In the genomic region with DNA sequence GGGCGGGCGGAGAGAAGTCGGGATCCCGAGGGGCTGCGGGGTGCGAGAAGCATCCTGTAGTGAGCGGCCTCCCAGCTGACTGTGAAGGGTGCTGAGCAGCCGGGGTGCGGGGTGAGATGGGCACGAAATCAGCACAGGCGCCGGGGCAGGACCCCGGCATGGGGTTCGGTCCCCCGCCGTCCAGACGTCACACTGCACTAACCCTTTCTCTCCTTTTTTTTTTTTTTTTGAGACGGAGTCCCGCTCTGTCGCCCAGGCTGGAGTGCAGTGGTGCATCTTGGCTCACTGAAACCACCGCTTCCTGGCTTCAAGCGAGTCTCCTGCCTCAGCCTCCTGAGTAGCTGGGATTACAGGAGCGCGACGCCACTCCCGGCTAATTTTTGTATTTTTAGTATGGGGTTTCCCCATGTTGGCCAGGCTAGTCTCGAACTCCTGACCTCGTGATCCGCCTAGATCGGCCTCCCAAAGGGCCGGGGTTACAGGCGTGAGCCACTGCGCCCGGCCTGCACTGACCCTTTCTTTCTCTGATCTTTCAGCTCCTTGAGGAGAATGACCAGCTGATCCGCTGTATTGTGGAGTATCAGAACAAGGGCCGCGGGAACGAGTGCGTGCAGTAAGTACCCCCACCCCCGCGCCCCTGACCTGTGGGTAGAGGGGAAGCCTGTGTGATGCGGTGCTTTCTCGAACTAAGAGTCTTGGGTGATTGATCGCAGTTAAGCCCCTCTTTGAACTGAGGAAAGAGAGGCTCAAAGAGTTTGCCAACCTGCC, we compare ENCODE assay signal across 8 cellular contexts.
DNase-seq lines count a peak whose midpoint lies in the region; ATAC-seq lines count a peak whose summit lies in the region.

No MANE protein-coding gene starts in this region.

- H3K27me3 ChIP-seq in iPS-20b (ENCODE audit: insufficient read depth, low read length), result no peaks in the 10 kb centered on the region

- ATAC-seq in stimulated activated naive CD8-positive, alpha-beta T cell treated with anti-CD3 and anti-CD28 coated beads, Interleukin-15, amount 100 ng/mL, for 72 hours, result no peak
- no peak for ATAC-seq in HG02973 (IDR thresholded peaks at IDR 0.05; ENCODE audit: unreplicated experiment)

- H3K4me3 Mint-ChIP-seq in activated naive CD4-positive, alpha-beta T cell treated with anti-CD3 and anti-CD28 coated beads, Interleukin-2, amount 10 ng/mL, durations not matched to agents 7 days and 5 days, result peak overlapping the region; percentile 98
- peak overlapping the region; percentile 87 to 90 for H3K4me3 Mint-ChIP-seq in stimulated activated naive CD8-positive, alpha-beta T cell treated with anti-CD3 and anti-CD28 coated beads, Interleukin-15, amount 100 ng/mL, for 72 hours

- no peaks in the 10 kb centered on the region for H3K9me3 ChIP-seq in iPS-20b (ENCODE audit: insufficient read depth, low read depth, low read length)

- CTCF ChIA-PET in activated naive CD4-positive, alpha-beta T cell treated with anti-CD3 and anti-CD28 coated beads, Interleukin-2, amount 10 ng/mL, durations not matched to agents 7 days and 5 days (lab: Charles Lee), result interaction anchor here (0.8 to 2.0 kb wide), 3 partner anchors 8 to 19 kb away, joined by 3 to 14 read pairs (median 3); partner anchors contain the start of gene NKTR

- DNase-seq in activated naive CD4-positive, alpha-beta T cell treated with Interleukin-2 at 50 U/mL for 16 hours, result peak; percentile 14
- no peak for DNase-seq in activated naive CD4-positive, alpha-beta T cell (lab: John Stamatoyannopoulos, UW)
- peak; percentile 27 for DNase-seq in activated naive CD4-positive, alpha-beta T cell treated with anti-CD3 and anti-CD28 coated beads, Interleukin-2, amount 10 ng/mL, durations not matched to agents 7 days and 5 days
- peak in 1 of 2 donors; percentile 17 for DNase-seq in stimulated activated naive CD8-positive, alpha-beta T cell treated with anti-CD3 and anti-CD28 coated beads, Interleukin-15, amount 100 ng/mL, for 72 hours
- DNase-seq in stimulated activated CD4-positive, alpha-beta T cell treated with anti-CD3 and anti-CD28 coated beads, Interleukin-1b, Interleukin-23, amount 100 ng/mL, for 48 hours, result no peak
- DNase-seq in GOT3 (lab: John Stamatoyannopoulos, UW), result no peak

- H3K9me3 Mint-ChIP-seq in activated naive CD4-positive, alpha-beta T cell treated with anti-CD3 and anti-CD28 coated beads, Interleukin-2, amount 10 ng/mL, durations not matched to agents 7 days and 5 days, result no peaks in the 10 kb centered on the region
- H3K9me3 Mint-ChIP-seq in stimulated activated naive CD8-positive, alpha-beta T cell treated with anti-CD3 and anti-CD28 coated beads, Interleukin-15, amount 100 ng/mL, for 72 hours, result no peaks in the 10 kb centered on the region

- peaks cover 40% of the 10 kb centered on the region for H3K4me1 Mint-ChIP-seq in activated naive CD4-positive, alpha-beta T cell treated with anti-CD3 and anti-CD28 coated beads, Interleukin-2, amount 10 ng/mL, durations not matched to agents 7 days and 5 days
- H3K4me1 Mint-ChIP-seq in stimulated activated naive CD8-positive, alpha-beta T cell treated with anti-CD3 and anti-CD28 coated beads, Interleukin-15, amount 100 ng/mL, for 72 hours, result peaks cover 33% of the 10 kb centered on the region

- peak overlapping the region; percentile 5 for H3K27ac ChIP-seq in iPS-20b (ENCODE audit: low read length)

- peak overlapping the region; percentile 91 for H3K9ac ChIP-seq in iPS-20b (ENCODE audit: low read depth, low read length)

- peaks cover 36% of the 10 kb centered on the region for H3K36me3 Mint-ChIP-seq in activated naive CD4-positive, alpha-beta T cell treated with anti-CD3 and anti-CD28 coated beads, Interleukin-2, amount 10 ng/mL, durations not matched to agents 7 days and 5 days

- peak overlapping the region; percentile 84 for H3K4me3 ChIP-seq in iPS-20b (ENCODE audit: low read length)

- H3K27me3 Mint-ChIP-seq in activated naive CD4-positive, alpha-beta T cell treated with anti-CD3 and anti-CD28 coated beads, Interleukin-2, amount 10 ng/mL, durations not matched to agents 7 days and 5 days, result no peaks in the 10 kb centered on the region
- no peaks in the 10 kb centered on the region for H3K27me3 Mint-ChIP-seq in stimulated activated naive CD8-positive, alpha-beta T cell treated with anti-CD3 and anti-CD28 coated beads, Interleukin-15, amount 100 ng/mL, for 72 hours

- peaks cover 23% of the 10 kb centered on the region for H3K4me1 ChIP-seq in iPS-20b (ENCODE audit: insufficient read depth, low read length)

- peaks cover 46% of the 10 kb centered on the region for H3K36me3 ChIP-seq in iPS-20b (ENCODE audit: insufficient read depth, low read depth, low read length)

- peak overlapping the region; percentile 97 for H3K27ac Mint-ChIP-seq in activated naive CD4-positive, alpha-beta T cell treated with anti-CD3 and anti-CD28 coated beads, Interleukin-2, amount 10 ng/mL, durations not matched to agents 7 days and 5 days
- H3K27ac Mint-ChIP-seq in stimulated activated naive CD8-positive, alpha-beta T cell treated with anti-CD3 and anti-CD28 coated beads, Interleukin-15, amount 100 ng/mL, for 72 hours, result peak overlapping the region; percentile 86 to 90

Comparison
In these comparisons a context has a peak if more than half of its experiments do, and no peak if none do; other contexts are left out.
1. DNase-seq: peak in activated naive CD4-positive, alpha-beta T cell treated with Interleukin-2 at 50 U/mL for 16 hours (single experiment) and activated naive CD4-positive, alpha-beta T cell treated with anti-CD3 and anti-CD28 coated beads, Interleukin-2, amount 10 ng/mL, durations not matched to agents 7 days and 5 days (single experiment); none in activated naive CD4-positive, alpha-beta T cell (0 of 4), stimulated activated CD4-positive, alpha-beta T cell treated with anti-CD3 and anti-CD28 coated beads, Interleukin-1b, Interleukin-23, amount 100 ng/mL, for 48 hours (single experiment) and GOT3 (single experiment).